In genomic region chr6:30942338-30943060, GRCh38 we compare ENCODE assay signal across 10 cellular contexts. TPM values are rescaled to one million over a fixed set of nuclear protein-coding genes. Genes with fewer than 3 reads are reported as not detected.
DNase-seq lines count a peak whose midpoint lies in the region; TF ChIP-seq lines count a peak whose summit lies in the region.
"Had no signal": no experiment of that assay in that cellular context is flagged by ENCODE, and none has a peak within 500 bp of the region (broad histone marks: within the 10 kb centered on the region; RNA-seq: fewer than 3 reads in every experiment).

No MANE protein-coding gene starts in this region.

- peak; percentile 54 for DNase-seq in CD1c-positive myeloid dendritic cell (ENCODE audit: extremely low spot score)
- DNase-seq in M059J (ENCODE audit: low read depth) = peak; percentile 93
- DNase-seq in endodermal cell = peak; percentile 98
- peak; percentile 16 for DNase-seq in medulla oblongata (ENCODE audit: extremely low spot score)
- DNase-seq in GF-D8 (lab: John Stamatoyannopoulos, UW) = no peak
- DNase-seq in DMS79 treated with DMSO at 0.1 percent for 48 hours (lab: John Stamatoyannopoulos, UW) = no peak
- no peak for DNase-seq in activated CD4-positive, alpha-beta T cell treated with anti-CD3 and anti-CD28 coated beads, Interleukin-2, amount 50 U/mL, for 1 hour
- DNase-seq in NCI-H510A treated with DMSO at 0.1 percent for 48 hours (lab: John Stamatoyannopoulos, UW) = no peak

- no peak overlapping the region for H3K4me3 Mint-ChIP-seq in endodermal cell

- H3K36me3 ChIP-seq in endodermal cell (ENCODE audit: control insufficient read depth, insufficient read depth, low read length) = no peaks in the 10 kb centered on the region

- no peaks in the 10 kb centered on the region for H3K9me3 Mint-ChIP-seq in endodermal cell

- TF ChIP-seq CTCF in endodermal cell (conservative IDR thresholded peaks at IDR 0.05) = peak; percentile 73

- H3K27me3 ChIP-seq in endodermal cell (ENCODE audit: control insufficient read depth, insufficient read depth, low read length, poor library complexity, severe bottlenecking) = no peaks in the 10 kb centered on the region

- H3K4me3 ChIP-seq in endodermal cell (ENCODE audit: low read length) = no peak overlapping the region

- H3K27me3 Mint-ChIP-seq in endodermal cell (ENCODE audit: insufficient read depth) = peaks cover 8% of the 10 kb centered on the region

- H3K27ac ChIP-seq in endodermal cell (ENCODE audit: low read depth, low read length) = no peak overlapping the region

- 34 to 35% methylated on average over 10 to 15 of the region's 15 CpGs for WGBS in endodermal cell (ENCODE audit: insufficient coverage in 1 of 2, insufficient read length in 1 of 2), 2 experiments

- H3K9me3 ChIP-seq in endodermal cell (ENCODE audit: control insufficient read depth, low read length) = no peaks in the 10 kb centered on the region

- no peaks in the 10 kb centered on the region for H3K36me3 Mint-ChIP-seq in endodermal cell (ENCODE audit: low read depth)

- no peak overlapping the region for H3K9ac ChIP-seq in endodermal cell (ENCODE audit: extremely low read depth, low read length, poor library complexity, severe bottlenecking)

- H3K4me1 ChIP-seq in endodermal cell (ENCODE audit: control insufficient read depth, insufficient read depth, low read length) = no peaks in the 10 kb centered on the region

- H3K27ac Mint-ChIP-seq in endodermal cell = peak overlapping the region; percentile 52

- peaks cover 22% of the 10 kb centered on the region for H3K4me1 Mint-ChIP-seq in endodermal cell

RNA-seq across cellular contexts. Expression of gene MUCL3, which starts 1.7 kb away (rescaled TPM):
- total RNA-seq in M059J (2014; rRNA removed; shearing (Covaris generic)) = not detected in 2 replicates
- under 1 TPM; 0.18 TPM for total RNA-seq in endodermal cell
- polyA plus RNA-seq in endodermal cell (2013, experiment 1 of 2) = 0.04 TPM
- not detected for polyA plus RNA-seq in endodermal cell (2013, experiment 2 of 2)
- total RNA-seq: dermis microvascular lymphatic vessel endothelial cell, temporal lobe had no signal

RNA-seq across cellular contexts. Expression of gene SFTA2, which starts 10.5 kb away (rescaled TPM):
- total RNA-seq in M059J (2014; rRNA removed; shearing (Covaris generic)) = not detected in 2 replicates
- not detected for total RNA-seq in endodermal cell
- polyA plus RNA-seq in endodermal cell (2013, experiment 1 of 2) = not detected
- polyA plus RNA-seq in endodermal cell (2013, experiment 2 of 2) = not detected
- total RNA-seq: dermis microvascular lymphatic vessel endothelial cell, temporal lobe had no signal

RNA-seq across cellular contexts. Expression of gene VARS2, which starts 28.5 kb away (rescaled TPM):
- 7.4 and 10.1 TPM in 2 replicates for total RNA-seq in M059J (2014; rRNA removed; shearing (Covaris generic))
- 10 to 100 TPM; 39.4 to 52.5 TPM for total RNA-seq in endodermal cell
- 51.8 TPM for polyA plus RNA-seq in endodermal cell (2013, experiment 1 of 2)
- 46.7 TPM for polyA plus RNA-seq in endodermal cell (2013, experiment 2 of 2)

RNA-seq across cellular contexts. Expression of gene GTF2H4, which starts 34.5 kb away (rescaled TPM):
- 11.4 and 17.7 TPM in 2 replicates for total RNA-seq in M059J (2014; rRNA removed; shearing (Covaris generic))
- 10 to 100 TPM; 60.0 to 67.9 TPM for total RNA-seq in endodermal cell
- 52.4 TPM for polyA plus RNA-seq in endodermal cell (2013, experiment 1 of 2)
- 39.9 TPM for polyA plus RNA-seq in endodermal cell (2013, experiment 2 of 2)

RNA-seq across cellular contexts. Expression of gene MUC21, which starts 41.0 kb away (rescaled TPM):
- not detected in 2 replicates for total RNA-seq in M059J (2014; rRNA removed; shearing (Covaris generic))
- total RNA-seq in endodermal cell = not detected
- not detected for polyA plus RNA-seq in endodermal cell (2013, experiment 1 of 2)
- polyA plus RNA-seq in endodermal cell (2013, experiment 2 of 2) = not detected
- total RNA-seq: dermis microvascular lymphatic vessel endothelial cell, temporal lobe had no signal

Comparison
In these comparisons a context has a peak if more than half of its experiments do, and no peak if none do; other contexts are left out.
1. DNase-seq: peak in CD1c-positive myeloid dendritic cell (single experiment), M059J (single experiment), endodermal cell (single experiment) and medulla oblongata (single experiment); none in GF-D8 (single experiment), DMS79 treated with DMSO at 0.1 percent for 48 hours (single experiment), activated CD4-positive, alpha-beta T cell treated with anti-CD3 and anti-CD28 coated beads, Interleukin-2, amount 50 U/mL, for 1 hour (single experiment) and NCI-H510A treated with DMSO at 0.1 percent for 48 hours (single experiment).